Comparison of ENCODE assay signal across 1 cellular context in genomic region chr19:12140545-12141404, GRCh38.
TF ChIP-seq lines count a peak whose summit lies in the region.

No MANE protein-coding gene starts in this region.

TF ChIP-seq in HepG2, 621 proteins besides CTCF, POLR2A, EP300 and RAD21 (continued from another document and continues in another):
- TF ChIP-seq, protein P1, sequence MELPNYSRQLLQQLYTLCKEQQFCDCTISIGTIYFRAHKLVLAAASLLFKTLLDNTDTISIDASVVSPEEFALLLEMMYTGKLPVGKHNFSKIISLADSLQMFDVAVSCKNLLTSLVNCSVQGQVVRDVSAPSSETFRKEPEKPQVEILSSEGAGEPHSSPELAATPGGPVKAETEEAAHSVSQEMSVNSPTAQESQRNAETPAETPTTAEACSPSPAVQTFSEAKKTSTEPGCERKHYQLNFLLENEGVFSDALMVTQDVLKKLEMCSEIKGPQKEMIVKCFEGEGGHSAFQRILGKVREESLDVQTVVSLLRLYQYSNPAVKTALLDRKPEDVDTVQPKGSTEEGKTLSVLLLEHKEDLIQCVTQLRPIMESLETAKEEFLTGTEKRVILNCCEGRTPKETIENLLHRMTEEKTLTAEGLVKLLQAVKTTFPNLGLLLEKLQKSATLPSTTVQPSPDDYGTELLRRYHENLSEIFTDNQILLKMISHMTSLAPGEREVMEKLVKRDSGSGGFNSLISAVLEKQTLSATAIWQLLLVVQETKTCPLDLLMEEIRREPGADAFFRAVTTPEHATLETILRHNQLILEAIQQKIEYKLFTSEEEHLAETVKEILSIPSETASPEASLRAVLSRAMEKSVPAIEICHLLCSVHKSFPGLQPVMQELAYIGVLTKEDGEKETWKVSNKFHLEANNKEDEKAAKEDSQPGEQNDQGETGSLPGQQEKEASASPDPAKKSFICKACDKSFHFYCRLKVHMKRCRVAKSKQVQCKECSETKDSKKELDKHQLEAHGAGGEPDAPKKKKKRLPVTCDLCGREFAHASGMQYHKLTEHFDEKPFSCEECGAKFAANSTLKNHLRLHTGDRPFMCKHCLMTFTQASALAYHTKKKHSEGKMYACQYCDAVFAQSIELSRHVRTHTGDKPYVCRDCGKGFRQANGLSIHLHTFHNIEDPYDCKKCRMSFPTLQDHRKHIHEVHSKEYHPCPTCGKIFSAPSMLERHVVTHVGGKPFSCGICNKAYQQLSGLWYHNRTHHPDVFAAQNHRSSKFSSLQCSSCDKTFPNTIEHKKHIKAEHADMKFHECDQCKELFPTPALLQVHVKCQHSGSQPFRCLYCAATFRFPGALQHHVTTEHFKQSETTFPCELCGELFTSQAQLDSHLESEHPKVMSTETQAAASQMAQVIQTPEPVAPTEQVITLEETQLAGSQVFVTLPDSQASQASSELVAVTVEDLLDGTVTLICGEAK (IDR thresholded peaks at IDR 0.05) = no peak
- TF ChIP-seq, protein P1 (CRISPR knock-in tag; IDR thresholded peaks at IDR 0.05) = no peak
- TF ChIP-seq EEA1 (CRISPR knock-in tag; IDR thresholded peaks at IDR 0.05; ENCODE audit: borderline replicate concordance) (no peak), HNRNPH1 (optimal IDR thresholded peaks at IDR 0.05; ENCODE audit: low read depth, low read length) (no peak), ZNF180 (CRISPR knock-in tag; IDR thresholded peaks at IDR 0.05; ENCODE audit: borderline replicate concordance, low read depth) (no peak), MEF2D (CRISPR knock-in tag; IDR thresholded peaks at IDR 0.05) (peak; percentile 14; the same call in 1 of the 2 replicates), PRPF4 (IDR thresholded peaks at IDR 0.05; ENCODE audit: low read depth, low read length, poor library complexity, severe bottlenecking) (no peak), ZNF12 (CRISPR knock-in tag; IDR thresholded peaks at IDR 0.05) (no peak), ZNF24 (IDR thresholded peaks at IDR 0.05) (no peak), SNAPC2 (CRISPR knock-in tag; IDR thresholded peaks at IDR 0.05) (peak; percentile 54; the same call in 1 of the 2 replicates), ZNF740 (CRISPR knock-in tag; IDR thresholded peaks at IDR 0.05) (no peak), ZNF441 (CRISPR knock-in tag; IDR thresholded peaks at IDR 0.05; ENCODE audit: borderline replicate concordance) (no peak), ZNF232 (CRISPR knock-in tag; IDR thresholded peaks at IDR 0.05; ENCODE audit: borderline replicate concordance) (no peak), TEAD3 (CRISPR knock-in tag; optimal IDR thresholded peaks at IDR 0.05; ENCODE audit: borderline replicate concordance) (peak; percentile 45), HDAC2 (CRISPR knock-in tag; IDR thresholded peaks at IDR 0.05) (peak; percentile 26; the same call in 1 of the 2 replicates), PHF20 (CRISPR knock-in tag; IDR thresholded peaks at IDR 0.05) (no peak; the same call in 1 of the 2 replicates), ZNF607 (CRISPR knock-in tag; IDR thresholded peaks at IDR 0.05; ENCODE audit: borderline replicate concordance) (no peak), ZNF567 (CRISPR knock-in tag; IDR thresholded peaks at IDR 0.05; ENCODE audit: borderline replicate concordance) (0 out of 2 replicates have a peak, but pooled peaks have one; percentile 25), JARID2 (CRISPR knock-in tag; IDR thresholded peaks at IDR 0.05; ENCODE audit: insufficient replicate concordance) (no peak), ZNF776 (CRISPR knock-in tag; IDR thresholded peaks at IDR 0.05) (no peak), ZNF431 (CRISPR knock-in tag; IDR thresholded peaks at IDR 0.05; ENCODE audit: borderline replicate concordance, low read depth) (no peak), SOX6 (IDR thresholded peaks at IDR 0.05) (no peak), SOX6 (CRISPR knock-in tag; IDR thresholded peaks at IDR 0.05) (no peak), ZNF589 (CRISPR knock-in tag; conservative IDR thresholded peaks at IDR 0.05) (no peak), RXRB (CRISPR knock-in tag; IDR thresholded peaks at IDR 0.05; ENCODE audit: borderline replicate concordance) (peak; percentile 32; the same call in 1 of the 2 replicates), REPIN1 (CRISPR knock-in tag; IDR thresholded peaks at IDR 0.05; ENCODE audit: borderline replicate concordance, low read depth) (peak; percentile 79; the same call in 1 of the 2 replicates), SMARCE1 (IDR thresholded peaks at IDR 0.05; ENCODE audit: borderline replicate concordance) (no peak), SMAD3 (CRISPR knock-in tag; IDR thresholded peaks at IDR 0.05) (peak; percentile 82), MIER2 (CRISPR knock-in tag; IDR thresholded peaks at IDR 0.05) (no peak), ZBTB25 (CRISPR knock-in tag; IDR thresholded peaks at IDR 0.05) (peak; percentile 61; the same call in 1 of the 2 replicates), PHB2 (IDR thresholded peaks at IDR 0.05; ENCODE audit: partially characterized antibody) (no peak), ISX (CRISPR knock-in tag; conservative IDR thresholded peaks at IDR 0.05) (no peak), ADNP (CRISPR knock-in tag; IDR thresholded peaks at IDR 0.05) (no peak), ZNF136 (CRISPR knock-in tag; IDR thresholded peaks at IDR 0.05; ENCODE audit: low read depth) (no peak), ZBTB20 (CRISPR knock-in tag; IDR thresholded peaks at IDR 0.05; ENCODE audit: borderline replicate concordance, low read depth) (no peak), ZZZ3 (CRISPR knock-in tag; IDR thresholded peaks at IDR 0.05; ENCODE audit: borderline replicate concordance) (no peak)
- TF ChIP-seq, protein P2, sequence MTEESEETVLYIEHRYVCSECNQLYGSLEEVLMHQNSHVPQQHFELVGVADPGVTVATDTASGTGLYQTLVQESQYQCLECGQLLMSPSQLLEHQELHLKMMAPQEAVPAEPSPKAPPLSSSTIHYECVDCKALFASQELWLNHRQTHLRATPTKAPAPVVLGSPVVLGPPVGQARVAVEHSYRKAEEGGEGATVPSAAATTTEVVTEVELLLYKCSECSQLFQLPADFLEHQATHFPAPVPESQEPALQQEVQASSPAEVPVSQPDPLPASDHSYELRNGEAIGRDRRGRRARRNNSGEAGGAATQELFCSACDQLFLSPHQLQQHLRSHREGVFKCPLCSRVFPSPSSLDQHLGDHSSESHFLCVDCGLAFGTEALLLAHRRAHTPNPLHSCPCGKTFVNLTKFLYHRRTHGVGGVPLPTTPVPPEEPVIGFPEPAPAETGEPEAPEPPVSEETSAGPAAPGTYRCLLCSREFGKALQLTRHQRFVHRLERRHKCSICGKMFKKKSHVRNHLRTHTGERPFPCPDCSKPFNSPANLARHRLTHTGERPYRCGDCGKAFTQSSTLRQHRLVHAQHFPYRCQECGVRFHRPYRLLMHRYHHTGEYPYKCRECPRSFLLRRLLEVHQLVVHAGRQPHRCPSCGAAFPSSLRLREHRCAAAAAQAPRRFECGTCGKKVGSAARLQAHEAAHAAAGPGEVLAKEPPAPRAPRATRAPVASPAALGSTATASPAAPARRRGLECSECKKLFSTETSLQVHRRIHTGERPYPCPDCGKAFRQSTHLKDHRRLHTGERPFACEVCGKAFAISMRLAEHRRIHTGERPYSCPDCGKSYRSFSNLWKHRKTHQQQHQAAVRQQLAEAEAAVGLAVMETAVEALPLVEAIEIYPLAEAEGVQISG (CRISPR knock-in tag; IDR thresholded peaks at IDR 0.05) = 0 out of 2 replicates have a peak, but pooled peaks have one; percentile 30
- TF ChIP-seq, protein P3, sequence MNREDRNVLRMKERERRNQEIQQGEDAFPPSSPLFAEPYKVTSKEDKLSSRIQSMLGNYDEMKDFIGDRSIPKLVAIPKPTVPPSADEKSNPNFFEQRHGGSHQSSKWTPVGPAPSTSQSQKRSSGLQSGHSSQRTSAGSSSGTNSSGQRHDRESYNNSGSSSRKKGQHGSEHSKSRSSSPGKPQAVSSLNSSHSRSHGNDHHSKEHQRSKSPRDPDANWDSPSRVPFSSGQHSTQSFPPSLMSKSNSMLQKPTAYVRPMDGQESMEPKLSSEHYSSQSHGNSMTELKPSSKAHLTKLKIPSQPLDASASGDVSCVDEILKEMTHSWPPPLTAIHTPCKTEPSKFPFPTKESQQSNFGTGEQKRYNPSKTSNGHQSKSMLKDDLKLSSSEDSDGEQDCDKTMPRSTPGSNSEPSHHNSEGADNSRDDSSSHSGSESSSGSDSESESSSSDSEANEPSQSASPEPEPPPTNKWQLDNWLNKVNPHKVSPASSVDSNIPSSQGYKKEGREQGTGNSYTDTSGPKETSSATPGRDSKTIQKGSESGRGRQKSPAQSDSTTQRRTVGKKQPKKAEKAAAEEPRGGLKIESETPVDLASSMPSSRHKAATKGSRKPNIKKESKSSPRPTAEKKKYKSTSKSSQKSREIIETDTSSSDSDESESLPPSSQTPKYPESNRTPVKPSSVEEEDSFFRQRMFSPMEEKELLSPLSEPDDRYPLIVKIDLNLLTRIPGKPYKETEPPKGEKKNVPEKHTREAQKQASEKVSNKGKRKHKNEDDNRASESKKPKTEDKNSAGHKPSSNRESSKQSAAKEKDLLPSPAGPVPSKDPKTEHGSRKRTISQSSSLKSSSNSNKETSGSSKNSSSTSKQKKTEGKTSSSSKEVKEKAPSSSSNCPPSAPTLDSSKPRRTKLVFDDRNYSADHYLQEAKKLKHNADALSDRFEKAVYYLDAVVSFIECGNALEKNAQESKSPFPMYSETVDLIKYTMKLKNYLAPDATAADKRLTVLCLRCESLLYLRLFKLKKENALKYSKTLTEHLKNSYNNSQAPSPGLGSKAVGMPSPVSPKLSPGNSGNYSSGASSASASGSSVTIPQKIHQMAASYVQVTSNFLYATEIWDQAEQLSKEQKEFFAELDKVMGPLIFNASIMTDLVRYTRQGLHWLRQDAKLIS (CRISPR knock-in tag; IDR thresholded peaks at IDR 0.05) = no peak
- TF ChIP-seq, protein P4, sequence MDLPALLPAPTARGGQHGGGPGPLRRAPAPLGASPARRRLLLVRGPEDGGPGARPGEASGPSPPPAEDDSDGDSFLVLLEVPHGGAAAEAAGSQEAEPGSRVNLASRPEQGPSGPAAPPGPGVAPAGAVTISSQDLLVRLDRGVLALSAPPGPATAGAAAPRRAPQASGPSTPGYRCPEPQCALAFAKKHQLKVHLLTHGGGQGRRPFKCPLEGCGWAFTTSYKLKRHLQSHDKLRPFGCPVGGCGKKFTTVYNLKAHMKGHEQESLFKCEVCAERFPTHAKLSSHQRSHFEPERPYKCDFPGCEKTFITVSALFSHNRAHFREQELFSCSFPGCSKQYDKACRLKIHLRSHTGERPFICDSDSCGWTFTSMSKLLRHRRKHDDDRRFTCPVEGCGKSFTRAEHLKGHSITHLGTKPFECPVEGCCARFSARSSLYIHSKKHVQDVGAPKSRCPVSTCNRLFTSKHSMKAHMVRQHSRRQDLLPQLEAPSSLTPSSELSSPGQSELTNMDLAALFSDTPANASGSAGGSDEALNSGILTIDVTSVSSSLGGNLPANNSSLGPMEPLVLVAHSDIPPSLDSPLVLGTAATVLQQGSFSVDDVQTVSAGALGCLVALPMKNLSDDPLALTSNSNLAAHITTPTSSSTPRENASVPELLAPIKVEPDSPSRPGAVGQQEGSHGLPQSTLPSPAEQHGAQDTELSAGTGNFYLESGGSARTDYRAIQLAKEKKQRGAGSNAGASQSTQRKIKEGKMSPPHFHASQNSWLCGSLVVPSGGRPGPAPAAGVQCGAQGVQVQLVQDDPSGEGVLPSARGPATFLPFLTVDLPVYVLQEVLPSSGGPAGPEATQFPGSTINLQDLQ (CRISPR knock-in tag; IDR thresholded peaks at IDR 0.05) = no peak
- TF ChIP-seq, protein P5, sequence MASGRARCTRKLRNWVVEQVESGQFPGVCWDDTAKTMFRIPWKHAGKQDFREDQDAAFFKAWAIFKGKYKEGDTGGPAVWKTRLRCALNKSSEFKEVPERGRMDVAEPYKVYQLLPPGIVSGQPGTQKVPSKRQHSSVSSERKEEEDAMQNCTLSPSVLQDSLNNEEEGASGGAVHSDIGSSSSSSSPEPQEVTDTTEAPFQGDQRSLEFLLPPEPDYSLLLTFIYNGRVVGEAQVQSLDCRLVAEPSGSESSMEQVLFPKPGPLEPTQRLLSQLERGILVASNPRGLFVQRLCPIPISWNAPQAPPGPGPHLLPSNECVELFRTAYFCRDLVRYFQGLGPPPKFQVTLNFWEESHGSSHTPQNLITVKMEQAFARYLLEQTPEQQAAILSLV (CRISPR knock-in tag; IDR thresholded peaks at IDR 0.05; ENCODE audit: borderline replicate concordance) = peak; percentile 30; the same call in 1 of the 2 replicates
